In the genomic region with DNA sequence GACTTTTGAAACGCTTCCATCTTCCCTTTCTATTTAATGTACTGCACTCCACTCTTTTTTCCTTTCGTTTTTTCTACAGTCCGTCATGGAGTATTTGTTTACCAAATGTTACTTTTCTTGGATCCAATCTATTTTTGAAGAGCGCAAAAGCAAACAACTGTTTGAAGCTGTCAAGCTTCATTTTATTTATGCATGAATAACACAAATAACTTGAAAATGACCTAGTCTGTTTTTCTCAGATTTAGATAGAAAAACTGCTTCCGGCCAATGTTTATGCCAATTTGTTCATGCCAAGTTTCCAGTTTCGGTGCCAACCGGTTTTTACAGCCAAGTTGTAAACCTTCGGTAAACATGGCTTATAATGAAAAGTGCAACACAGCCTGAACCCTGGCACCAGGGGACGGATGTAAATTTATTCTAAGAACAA, we compare ENCODE assay signal across 8 cellular contexts.
DNase-seq lines count a peak whose midpoint lies in the region; ATAC-seq and TF ChIP-seq lines count a peak whose summit lies in the region.

No MANE protein-coding gene starts in this region.

- peak overlapping the region; percentile 46 to 62 (median 60) for H3K27ac ChIP-seq in gastrocnemius medialis

- H3K27ac Mint-ChIP-seq in IgD-negative memory B cell, result peak overlapping the region in 2 of 3 donors; percentile 89 to 96
- H3K27ac Mint-ChIP-seq in T-helper 17 cell, result peak overlapping the region; percentile 99

- TF ChIP-seq POLR2A in gastrocnemius medialis (IDR thresholded peaks at IDR 0.05), result no peak

- ATAC-seq in T-helper 17 cell, result no peak
- ATAC-seq in gastrocnemius medialis, result peak in 1 of 2 donors; percentile 36
- ATAC-seq in HG03439 (IDR thresholded peaks at IDR 0.05; ENCODE audit: unreplicated experiment), result no peak
- ATAC-seq in HG03342 (IDR thresholded peaks at IDR 0.05; ENCODE audit: unreplicated experiment), result no peak

- H3K4me1 Mint-ChIP-seq in IgD-negative memory B cell (peaks cover 12 to 19% (median 15%) of the 10 kb centered on the region in 3 donors), T-helper 17 cell (peaks cover 29% of the 10 kb centered on the region)

- H3K4me3 Mint-ChIP-seq in IgD-negative memory B cell (peak overlapping the region in 3 of 4 donors; percentile 43 to 86 (median 77)), T-helper 17 cell (peak overlapping the region; percentile 93)

- H3K27me3 ChIP-seq in gastrocnemius medialis, result no peaks in the 10 kb centered on the region

- H3K9me3 Mint-ChIP-seq in IgD-negative memory B cell, result no peaks in the 10 kb centered on the region

- intact Hi-C loops in gastrocnemius medialis (cut with DNase I; ENCODE audit: low total_unique reads), result no loop called here

- H3K9me3 ChIP-seq in T-helper 17 cell (ENCODE audit: control insufficient read depth, low read length, poor library complexity, severe bottlenecking) (no peaks in the 10 kb centered on the region), gastrocnemius medialis (no peaks in the 10 kb centered on the region)

- TF ChIP-seq CTCF in gastrocnemius medialis (IDR thresholded peaks at IDR 0.05 in 4 of 5, conservative IDR thresholded peaks at IDR 0.05 in 1 of 5), result no peak

- DNase-seq in T-helper 17 cell, result no peak
- peak; percentile 87 for DNase-seq in fibroblast of gingiva (ENCODE audit: low read depth)
- no peak for DNase-seq in gastrocnemius medialis
- no peak for DNase-seq in NCI-H187 treated with DMSO at 0.1 percent for 48 hours (lab: John Stamatoyannopoulos, UW)
- DNase-seq in activated CD8-positive, alpha-beta memory T cell treated with anti-CD3 and anti-CD28 coated beads, Interleukin-2, amount 50 U/mL, for 48 hours, result no peak

- in situ Hi-C loops in gastrocnemius medialis (cut with MboI; ENCODE audit: low sequenced_read_pairs in 4 of 4), result no loop called here

- H3K4me1 ChIP-seq in gastrocnemius medialis, result peaks cover 9 to 12% of the 10 kb centered on the region in 2 donors

- peaks cover 3% of the 10 kb centered on the region for H3K36me3 Mint-ChIP-seq in IgD-negative memory B cell
- H3K36me3 Mint-ChIP-seq in T-helper 17 cell (ENCODE audit: low read depth), result peaks cover 9% of the 10 kb centered on the region

- H3K27me3 Mint-ChIP-seq in IgD-negative memory B cell, result peaks cover 2% of the 10 kb centered on the region
- no peaks in the 10 kb centered on the region for H3K27me3 Mint-ChIP-seq in T-helper 17 cell

- H3K36me3 ChIP-seq in gastrocnemius medialis, result no peaks in the 10 kb centered on the region

- H3K4me3 ChIP-seq in gastrocnemius medialis, result peak overlapping the region; percentile 2 to 40 (median 30)
